Comparison of ENCODE assay signal across 1 cellular context in genomic region chr7:155767562-155768437, GRCh38.
TF ChIP-seq lines count a peak whose summit lies in the region.

No MANE protein-coding gene starts in this region.

TF ChIP-seq in SK-N-SH treated with all-trans-retinoic acid at 6 μM for 48 hours, 23 proteins besides CTCF, POLR2A, EP300 and RAD21 (continued from another document):
- TF ChIP-seq ARNTL (CRISPR knock-in tag; IDR thresholded peaks at IDR 0.05; ENCODE audit: borderline replicate concordance, low read depth) (no peak), CREB5 (CRISPR knock-in tag; IDR thresholded peaks at IDR 0.05; ENCODE audit: low read depth) (no peak), CSDC2 (CRISPR knock-in tag; IDR thresholded peaks at IDR 0.05) (no peak), ZC3H10 (CRISPR knock-in tag; IDR thresholded peaks at IDR 0.05) (no peak), PATZ1 (CRISPR knock-in tag; IDR thresholded peaks at IDR 0.05; ENCODE audit: borderline replicate concordance) (no peak), BACH2 (CRISPR knock-in tag; IDR thresholded peaks at IDR 0.05; ENCODE audit: borderline replicate concordance) (no peak)
